In the genomic region with DNA sequence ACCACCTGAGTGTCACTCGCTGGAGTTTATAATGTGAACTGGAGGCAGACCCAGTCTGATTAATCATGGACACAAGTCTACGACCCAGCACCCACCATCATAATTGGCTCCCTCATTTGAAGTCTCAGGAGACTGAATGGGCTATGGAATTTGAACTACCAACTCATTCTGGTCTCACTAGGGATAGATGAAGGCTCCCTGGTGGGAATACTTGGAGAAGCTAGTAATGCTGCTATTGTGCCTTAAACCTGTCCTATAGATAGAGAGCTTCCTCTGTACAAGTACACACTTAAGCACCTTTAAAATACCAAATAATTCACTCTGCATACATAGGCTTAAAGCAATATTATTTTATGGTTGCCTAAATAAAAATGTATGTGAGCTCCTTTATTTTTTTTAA, we compare ENCODE assay signal across 9 cellular contexts.
"Had no signal": no experiment of that assay in that cellular context is flagged by ENCODE, and none has a peak within 500 bp of the region (broad histone marks: within the 10 kb centered on the region; RNA-seq: fewer than 3 reads in every experiment).

No MANE protein-coding gene starts in this region.

- H3K36me3 Mint-ChIP-seq: IgD-negative memory B cell had no signal

- H3K9me3 ChIP-seq: HAP-1 had no signal

- H3K36me3 ChIP-seq: HAP-1 had no signal

- H3K9me3 Mint-ChIP-seq: HFFc6 had no signal

- H3K4me1 Mint-ChIP-seq: IgD-negative memory B cell had no signal

- H3K27ac ChIP-seq: HL-60 had no signal

- H3K4me3 ChIP-seq: HAP-1 had no signal

- DNase-seq: GOT3, H7, HFFc6, KBM-7 had no signal

- H3K4me3 Mint-ChIP-seq: HFFc6, IgD-negative memory B cell had no signal

- H3K27me3 Mint-ChIP-seq: IgD-negative memory B cell had no signal

- H3K27ac Mint-ChIP-seq: HFFc6, IgD-negative memory B cell had no signal

- ATAC-seq: HCT116, HepG2 had no signal

- H3K4me1 ChIP-seq: HAP-1 had no signal
